30 cellular contexts compared by ENCODE assay signal in genomic region chr15:45862034-45862433, GRCh38.
"Had no signal": no experiment of that assay in that cellular context is flagged by ENCODE, and none has a peak within 500 bp of the region (broad histone marks: within the 10 kb centered on the region; RNA-seq: fewer than 3 reads in every experiment).

No MANE protein-coding gene starts in this region.

- DNase-seq: activated CD4-positive, alpha-beta T cell treated with anti-CD3 and anti-CD28 coated beads for 1 hour; activated CD4-positive, alpha-beta T cell treated with anti-CD3 and anti-CD28 coated beads, Interleukin-2, amount 10 ng/mL, durations not matched to agents 24 days and 14 days; activated CD4-positive, alpha-beta T cell treated with anti-CD3 and anti-CD28 coated beads, Interleukin-2, amount 50 U/mL, for 48 hours; activated CD8-positive, alpha-beta memory T cell treated with anti-CD3 and anti-CD28 coated beads, Interleukin-2, amount 10 ng/mL, durations not matched to agents 7 days and 5 days; activated effector memory CD4-positive, alpha-beta T cell treated with anti-CD3 and anti-CD28 coated beads, Interleukin-2, amount 50 U/mL, for 16 hours; activated naive CD4-positive, alpha-beta T cell treated with Interleukin-2 at 50 U/mL for 16 hours; activated naive CD8-positive, alpha-beta T cell treated with anti-CD3 and anti-CD28 coated beads, Interleukin-2, amount 50 U/mL, for 24 hours; activated T-cell treated with anti-CD3 and anti-CD28 coated beads, Interleukin-2, amount 50 U/mL, for 24 hours; amniotic stem cell; body of pancreas; Karpas-422; NCI-H1048; NCI-H1417 treated with DMSO at 0.1 percent for 48 hours; NCI-H1694; NCI-H2029; NCI-H2107; NCI-H2171 treated with DMSO at 0.1 percent for 48 hours; NCI-H226; NCI-H526; NK-92 treated with Interleukin-12 subunit alpha and Interleukin-12 subunit beta, amount 100 ng/mL, for 24 hours; OCI-M1; SHP77 had no signal

- H3K9me3 Mint-ChIP-seq: activated CD4-positive, alpha-beta T cell treated with anti-CD3 and anti-CD28 coated beads, Interleukin-2, amount 10 ng/mL, durations not matched to agents 24 days and 14 days; activated naive CD4-positive, alpha-beta T cell treated with anti-CD3 and anti-CD28 coated beads, Interleukin-2, amount 50 U/mL, for 72 hours; activated naive CD8-positive, alpha-beta T cell treated with anti-CD3 and anti-CD28 coated beads, Interleukin-2, amount 50 U/mL, for 24 hours; activated T-cell treated with anti-CD3 and anti-CD28 coated beads, Interleukin-2, amount 50 U/mL, for 24 hours; central memory CD8-positive, alpha-beta T cell; T-helper 1 cell treated with Interleukin-12 subunit alpha and Interleukin-12 subunit beta and Interleukin-4 antibody, amounts not matched to agents 30 μg/mL and 1 μg/mL, for 36 hours; WTC11 had no signal

- H3K27me3 ChIP-seq: ascending aorta, body of pancreas had no signal

- H3K9me3 ChIP-seq: ascending aorta, body of pancreas had no signal

- H3K4me3 ChIP-seq: ascending aorta, body of pancreas had no signal

- ATAC-seq: activated CD8-positive, alpha-beta memory T cell treated with anti-CD3 and anti-CD28 coated beads, Interleukin-2, amount 10 ng/mL, durations not matched to agents 7 days and 5 days; activated naive CD4-positive, alpha-beta T cell treated with anti-CD3 and anti-CD28 coated beads, Interleukin-2, amount 50 U/mL, for 72 hours; activated naive CD8-positive, alpha-beta T cell treated with anti-CD3 and anti-CD28 coated beads, Interleukin-2, amount 50 U/mL, for 24 hours; body of pancreas; Panc1; WTC11 had no signal

- H3K4me3 Mint-ChIP-seq: activated CD4-positive, alpha-beta T cell treated with anti-CD3 and anti-CD28 coated beads, Interleukin-2, amount 10 ng/mL, durations not matched to agents 24 days and 14 days; activated CD8-positive, alpha-beta memory T cell treated with anti-CD3 and anti-CD28 coated beads, Interleukin-2, amount 10 ng/mL, durations not matched to agents 7 days and 5 days; activated naive CD8-positive, alpha-beta T cell treated with anti-CD3 and anti-CD28 coated beads, Interleukin-2, amount 50 U/mL, for 24 hours; activated T-cell treated with anti-CD3 and anti-CD28 coated beads, Interleukin-2, amount 50 U/mL, for 24 hours; activated T-helper 1 cell treated with anti-CD3 and anti-CD28 coated beads, Interleukin-12 subunit alpha, Interleukin-12 subunit beta, Interleukin-2, Interleukin-4 antibody, amounts not matched to agents 30 ng/mL and 10 ng/mL and 1 ng/mL, durations not matched to agents 14 hours and 24 hours and 36 hours; central memory CD8-positive, alpha-beta T cell; T-helper 1 cell treated with Interleukin-12 subunit alpha and Interleukin-12 subunit beta and Interleukin-4 antibody, amounts not matched to agents 30 μg/mL and 1 μg/mL, for 36 hours; WTC11 had no signal

- H3K27me3 Mint-ChIP-seq: activated CD4-positive, alpha-beta T cell treated with anti-CD3 and anti-CD28 coated beads, Interleukin-2, amount 10 ng/mL, durations not matched to agents 24 days and 14 days; activated CD8-positive, alpha-beta memory T cell treated with anti-CD3 and anti-CD28 coated beads, Interleukin-2, amount 10 ng/mL, durations not matched to agents 7 days and 5 days had no signal

- H3K36me3 Mint-ChIP-seq: activated CD8-positive, alpha-beta memory T cell treated with anti-CD3 and anti-CD28 coated beads, Interleukin-2, amount 10 ng/mL, durations not matched to agents 7 days and 5 days; activated naive CD4-positive, alpha-beta T cell treated with anti-CD3 and anti-CD28 coated beads, Interleukin-2, amount 50 U/mL, for 72 hours had no signal

- H3K4me1 ChIP-seq: ascending aorta, body of pancreas had no signal

- H3K4me1 Mint-ChIP-seq: activated CD4-positive, alpha-beta T cell treated with anti-CD3 and anti-CD28 coated beads, Interleukin-2, amount 10 ng/mL, durations not matched to agents 24 days and 14 days; activated CD8-positive, alpha-beta memory T cell treated with anti-CD3 and anti-CD28 coated beads, Interleukin-2, amount 10 ng/mL, durations not matched to agents 7 days and 5 days; activated naive CD8-positive, alpha-beta T cell treated with anti-CD3 and anti-CD28 coated beads, Interleukin-2, amount 50 U/mL, for 24 hours; central memory CD8-positive, alpha-beta T cell; WTC11 had no signal

- H3K27ac Mint-ChIP-seq: activated CD4-positive, alpha-beta T cell treated with anti-CD3 and anti-CD28 coated beads, Interleukin-2, amount 10 ng/mL, durations not matched to agents 24 days and 14 days; activated CD8-positive, alpha-beta memory T cell treated with anti-CD3 and anti-CD28 coated beads, Interleukin-2, amount 10 ng/mL, durations not matched to agents 7 days and 5 days; activated naive CD4-positive, alpha-beta T cell treated with anti-CD3 and anti-CD28 coated beads, Interleukin-2, amount 50 U/mL, for 72 hours; activated naive CD8-positive, alpha-beta T cell treated with anti-CD3 and anti-CD28 coated beads, Interleukin-2, amount 50 U/mL, for 24 hours; activated T-cell treated with anti-CD3 and anti-CD28 coated beads, Interleukin-2, amount 50 U/mL, for 24 hours; activated T-helper 1 cell treated with anti-CD3 and anti-CD28 coated beads, Interleukin-12 subunit alpha, Interleukin-12 subunit beta, Interleukin-2, Interleukin-4 antibody, amounts not matched to agents 30 ng/mL and 10 ng/mL and 1 ng/mL, durations not matched to agents 14 hours and 24 hours and 36 hours; T-helper 1 cell treated with Interleukin-12 subunit alpha and Interleukin-12 subunit beta and Interleukin-4 antibody, amounts not matched to agents 30 μg/mL and 1 μg/mL, for 36 hours; WTC11 had no signal

- H3K27ac ChIP-seq: ascending aorta, body of pancreas, RWPE1 had no signal

- H3K36me3 ChIP-seq: ascending aorta had no signal
